ENCODE assay signal across 22 cellular contexts in genomic region chr6:142966294-142966693, GRCh38. TPM values are rescaled to one million over a fixed set of nuclear protein-coding genes. Genes with fewer than 3 reads are reported as not detected.
DNase-seq lines count a peak whose midpoint lies in the region; ATAC-seq lines count a peak whose summit lies in the region.
"Had no signal": no experiment of that assay in that cellular context is flagged by ENCODE, and none has a peak within 500 bp of the region (broad histone marks: within the 10 kb centered on the region; RNA-seq: fewer than 3 reads in every experiment).

No MANE protein-coding gene starts in this region.

- DNase-seq in activated naive CD4-positive, alpha-beta T cell treated with anti-CD3 and anti-CD28 coated beads, Interleukin-2, amount 50 U/mL, for 72 hours (ENCODE audit: low spot score in 2 of 2), result no peak
- DNase-seq in activated naive CD4-positive, alpha-beta T cell treated with anti-CD3 and anti-CD28 coated beads, Interleukin-2, amount 10 ng/mL, durations not matched to agents 7 days and 5 days, result no peak
- DNase-seq in SKM-1 (lab: John Stamatoyannopoulos, UW; ENCODE audit: unreplicated experiment), result no peak
- DNase-seq in immature natural killer cell, result no peak
- DNase-seq: DMS53, GDM1, GOT3, HCEC 1CT, Kasumi-1, NCI-H1694, NCI-H2081 treated with DMSO at 0.1 percent for 48 hours, NCI-H2171 treated with DMSO at 0.1 percent for 48 hours, NCI-H524 treated with DMSO at 0.1 percent for 48 hours, NCI-H82, OCI-M1, SJCRH30 had no signal

- H3K9me3 Mint-ChIP-seq in activated naive CD4-positive, alpha-beta T cell treated with anti-CD3 and anti-CD28 coated beads, Interleukin-2, amount 50 U/mL, for 72 hours, result no peaks in the 10 kb centered on the region
- H3K9me3 Mint-ChIP-seq in activated naive CD4-positive, alpha-beta T cell treated with anti-CD3 and anti-CD28 coated beads, Interleukin-2, amount 10 ng/mL, durations not matched to agents 7 days and 5 days, result no peaks in the 10 kb centered on the region
- H3K9me3 Mint-ChIP-seq in immature natural killer cell, result peaks cover 0 to 2% (median 0%) of the 10 kb centered on the region in 6 donors

- no peak overlapping the region for H3K27ac Mint-ChIP-seq in activated naive CD4-positive, alpha-beta T cell treated with anti-CD3 and anti-CD28 coated beads, Interleukin-2, amount 50 U/mL, for 72 hours
- no peak overlapping the region for H3K27ac Mint-ChIP-seq in activated naive CD4-positive, alpha-beta T cell treated with anti-CD3 and anti-CD28 coated beads, Interleukin-2, amount 10 ng/mL, durations not matched to agents 7 days and 5 days
- H3K27ac Mint-ChIP-seq in immature natural killer cell, result no peak overlapping the region
- H3K27ac Mint-ChIP-seq: B cell, CD14-positive monocyte had no signal

- no peak overlapping the region for H3K4me3 Mint-ChIP-seq in activated naive CD4-positive, alpha-beta T cell treated with anti-CD3 and anti-CD28 coated beads, Interleukin-2, amount 10 ng/mL, durations not matched to agents 7 days and 5 days
- H3K4me3 Mint-ChIP-seq in immature natural killer cell, result no peak overlapping the region
- H3K4me3 Mint-ChIP-seq: B cell, CD14-positive monocyte had no signal

- ATAC-seq in activated naive CD4-positive, alpha-beta T cell treated with anti-CD3 and anti-CD28 coated beads, Interleukin-2, amount 50 U/mL, for 72 hours, result peak; percentile 16 to 58
- ATAC-seq in GM18868 (IDR thresholded peaks at IDR 0.05; ENCODE audit: unreplicated experiment), result peak; percentile 71
- peak; percentile 57 for ATAC-seq in HG02884 (IDR thresholded peaks at IDR 0.05; ENCODE audit: unreplicated experiment)
- ATAC-seq in GM21529 (IDR thresholded peaks at IDR 0.05; ENCODE audit: unreplicated experiment), result no peak
- ATAC-seq: A549 had no signal

- CTCF ChIA-PET in activated naive CD4-positive, alpha-beta T cell treated with anti-CD3 and anti-CD28 coated beads, Interleukin-2, amount 10 ng/mL, durations not matched to agents 7 days and 5 days (lab: Charles Lee), result no interaction called here

- H3K4me1 Mint-ChIP-seq in activated naive CD4-positive, alpha-beta T cell treated with anti-CD3 and anti-CD28 coated beads, Interleukin-2, amount 10 ng/mL, durations not matched to agents 7 days and 5 days, result no peaks in the 10 kb centered on the region
- no peaks in the 10 kb centered on the region for H3K4me1 Mint-ChIP-seq in immature natural killer cell
- H3K4me1 Mint-ChIP-seq: B cell, CD14-positive monocyte had no signal

- no peaks in the 10 kb centered on the region for H3K27me3 Mint-ChIP-seq in activated naive CD4-positive, alpha-beta T cell treated with anti-CD3 and anti-CD28 coated beads, Interleukin-2, amount 10 ng/mL, durations not matched to agents 7 days and 5 days
- H3K27me3 Mint-ChIP-seq in immature natural killer cell (ENCODE audit: low read depth in 3 of 3), result peaks cover 0 to 2% (median 0%) of the 10 kb centered on the region in 3 donors
- H3K27me3 Mint-ChIP-seq: B cell had no signal

- peaks cover 0 to 5% of the 10 kb centered on the region in 2 donors for H3K36me3 Mint-ChIP-seq in activated naive CD4-positive, alpha-beta T cell treated with anti-CD3 and anti-CD28 coated beads, Interleukin-2, amount 50 U/mL, for 72 hours
- H3K36me3 Mint-ChIP-seq in activated naive CD4-positive, alpha-beta T cell treated with anti-CD3 and anti-CD28 coated beads, Interleukin-2, amount 10 ng/mL, durations not matched to agents 7 days and 5 days, result no peaks in the 10 kb centered on the region
- peaks cover 0 to 4% (median 0%) of the 10 kb centered on the region in 3 donors for H3K36me3 Mint-ChIP-seq in immature natural killer cell
- H3K36me3 Mint-ChIP-seq: CD14-positive monocyte had no signal

RNA-seq across cellular contexts. Expression of gene HIVEP2, which starts 21.3 kb away (rescaled TPM):
- total RNA-seq in activated naive CD4-positive, alpha-beta T cell treated with anti-CD3 and anti-CD28 coated beads, Interleukin-2, amount 50 U/mL, for 72 hours, result 10 to 100 TPM; 23.8 to 33.1 TPM
- polyA plus RNA-seq in immature natural killer cell, result 1 to 10 TPM in 2 of 3 donors, under 1 TPM in 1; 0.13 to 4.6 (median 1.5) TPM
